Comparison of ENCODE assay signal across 16 cellular contexts in the genomic region with DNA sequence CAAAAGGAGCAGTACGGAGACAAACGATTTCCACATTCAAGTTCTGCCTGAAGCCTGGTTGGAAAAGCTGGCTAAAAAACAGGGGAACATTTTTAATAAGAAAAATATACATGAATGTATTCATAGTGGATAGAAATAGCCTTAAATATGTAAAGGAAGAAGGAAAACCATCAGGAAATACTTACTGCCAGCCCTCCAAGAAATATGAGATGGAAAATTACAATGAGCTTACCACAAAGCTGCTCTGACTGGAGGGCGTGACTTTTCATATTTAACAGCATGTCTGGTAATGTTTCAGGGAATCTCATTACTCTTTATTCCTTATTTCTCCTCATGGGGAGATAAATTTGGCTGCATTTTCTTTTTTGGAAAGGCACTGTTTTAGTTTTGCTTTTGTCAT.
DNase-seq lines count a peak whose midpoint lies in the region; ATAC-seq and TF ChIP-seq lines count a peak whose summit lies in the region.
"Had no signal": no experiment of that assay in that cellular context is flagged by ENCODE, and none has a peak within 500 bp of the region (broad histone marks: within the 10 kb centered on the region; RNA-seq: fewer than 3 reads in every experiment).

No MANE protein-coding gene starts in this region.

- H3K4me1 ChIP-seq in fibroblast of lung (ENCODE audit: control insufficient read depth, extremely low read depth, insufficient read depth, low read length): peaks cover 3% of the 10 kb centered on the region

- no peak overlapping the region for H2AFZ ChIP-seq in fibroblast of lung (ENCODE audit: low read length)

- intact Hi-C loops in sciatic nerve (cut with DNase I): no loop called here

- no peaks in the 10 kb centered on the region for H3K36me3 ChIP-seq in fibroblast of lung (ENCODE audit: control insufficient read depth, insufficient read depth, low read length)

- H3K4me2 ChIP-seq in fibroblast of lung (ENCODE audit: extremely low read depth, insufficient read depth, low read length): peak overlapping the region; percentile 41
- H3K4me2 ChIP-seq: KMS-11 had no signal

- H3K4me1 Mint-ChIP-seq in T-helper 17 cell: peaks cover 8% of the 10 kb centered on the region

- H3K27me3 ChIP-seq in fibroblast of lung (ENCODE audit: control insufficient read depth, insufficient read depth, low read length): no peaks in the 10 kb centered on the region

- H3K9me3 ChIP-seq in T-helper 17 cell (ENCODE audit: control insufficient read depth, low read length, poor library complexity, severe bottlenecking) (no peaks in the 10 kb centered on the region), fibroblast of lung (ENCODE audit: control insufficient read depth, insufficient read depth, low read depth, low read length) (no peaks in the 10 kb centered on the region)

- no peaks in the 10 kb centered on the region for H3K9me3 Mint-ChIP-seq in activated naive CD4-positive, alpha-beta T cell treated with anti-CD3 and anti-CD28 coated beads, Interleukin-2, amount 50 U/mL, for 72 hours
- H3K9me3 Mint-ChIP-seq: stimulated activated naive CD8-positive, alpha-beta T cell treated with anti-CD3 and anti-CD28 coated beads, Interleukin-15, amount 100 ng/mL, for 72 hours had no signal

- H3K4me3 ChIP-seq in fibroblast of lung (replicated peaks in 1 of 4; ENCODE audit: control extremely low read depth in 1 of 4, insufficient read depth in 1 of 4, low read depth in 3 of 4, low read length in 4 of 4): no peak overlapping the region

- no peaks in the 10 kb centered on the region for H4K20me1 ChIP-seq in fibroblast of lung (ENCODE audit: control insufficient read depth, extremely low read depth, insufficient read depth, low read length)

- no peak overlapping the region for H3K27ac ChIP-seq in fibroblast of lung (ENCODE audit: insufficient read depth, low read length)
- H3K27ac ChIP-seq: epithelial cell of prostate, KMS-11 had no signal

- peak overlapping the region; percentile 32 for H3K27ac Mint-ChIP-seq in T-helper 17 cell
- no peak overlapping the region for H3K27ac Mint-ChIP-seq in activated naive CD4-positive, alpha-beta T cell treated with anti-CD3 and anti-CD28 coated beads, Interleukin-2, amount 50 U/mL, for 72 hours
- H3K27ac Mint-ChIP-seq: stimulated activated naive CD8-positive, alpha-beta T cell treated with anti-CD3 and anti-CD28 coated beads, Interleukin-15, amount 100 ng/mL, for 72 hours had no signal

- H3K4me3 Mint-ChIP-seq in T-helper 17 cell: no peak overlapping the region
- H3K4me3 Mint-ChIP-seq: stimulated activated naive CD8-positive, alpha-beta T cell treated with anti-CD3 and anti-CD28 coated beads, Interleukin-15, amount 100 ng/mL, for 72 hours had no signal

- H3K27me3 Mint-ChIP-seq in T-helper 17 cell: peaks cover 27% of the 10 kb centered on the region
- H3K27me3 Mint-ChIP-seq: stimulated activated naive CD8-positive, alpha-beta T cell treated with anti-CD3 and anti-CD28 coated beads, Interleukin-15, amount 100 ng/mL, for 72 hours had no signal

- H3K9ac ChIP-seq in fibroblast of lung (ENCODE audit: insufficient read depth, low read length): no peak overlapping the region
- H3K9ac ChIP-seq: KMS-11 had no signal

- peak; percentile 23 for DNase-seq in NCI-H2171 treated with DMSO at 0.1 percent for 48 hours (lab: John Stamatoyannopoulos, UW)
- no peak for DNase-seq in NCI-H2171 (lab: John Stamatoyannopoulos, UW)
- no peak for DNase-seq in T-helper 17 cell
- DNase-seq in fibroblast of lung (ENCODE audit: low read depth in 2 of 2): peak; percentile 56 to 64
- DNase-seq in sciatic nerve (ENCODE audit: low spot score): no peak
- no peak for DNase-seq in activated naive CD4-positive, alpha-beta T cell treated with anti-CD3 and anti-CD28 coated beads, Interleukin-2, amount 50 U/mL, for 72 hours (ENCODE audit: low spot score in 2 of 2)
- DNase-seq in NOMO-1 treated with dmso at 0.1 percent for 144 hours (lab: John Stamatoyannopoulos, UW; ENCODE audit: unreplicated experiment): no peak
- DNase-seq: activated gamma-delta T cell treated with Interleukin-2 at 50 U/mL for 16 hours; caudate nucleus; left cardiac atrium; NCI-H1436 treated with DMSO at 0.1 percent for 48 hours; Right ventricle myocardium superior; stimulated activated naive CD8-positive, alpha-beta T cell treated with anti-CD3 and anti-CD28 coated beads, Interleukin-15, amount 100 ng/mL, for 72 hours had no signal

- no peaks in the 10 kb centered on the region for H3K36me3 Mint-ChIP-seq in T-helper 17 cell (ENCODE audit: low read depth)
- H3K36me3 Mint-ChIP-seq in activated naive CD4-positive, alpha-beta T cell treated with anti-CD3 and anti-CD28 coated beads, Interleukin-2, amount 50 U/mL, for 72 hours: no peaks in the 10 kb centered on the region

- no peaks in the 10 kb centered on the region for H3K79me2 ChIP-seq in fibroblast of lung (ENCODE audit: control insufficient read depth, insufficient read depth, low read length)

- no peak for TF ChIP-seq CTCF in fibroblast of lung (conservative IDR thresholded peaks at IDR 0.05 in 1 of 2, IDR thresholded peaks at IDR 0.05 in 1 of 2; ENCODE audit: low read depth in 1 of 2, low read length in 2 of 2)

- no peak for ATAC-seq in T-helper 17 cell
- ATAC-seq in sciatic nerve: peak; percentile 65
- ATAC-seq in activated naive CD4-positive, alpha-beta T cell treated with anti-CD3 and anti-CD28 coated beads, Interleukin-2, amount 50 U/mL, for 72 hours: no peak
- no peak for ATAC-seq in GM19351 (IDR thresholded peaks at IDR 0.05; ENCODE audit: unreplicated experiment)
- ATAC-seq: stimulated activated naive CD8-positive, alpha-beta T cell treated with anti-CD3 and anti-CD28 coated beads, Interleukin-15, amount 100 ng/mL, for 72 hours had no signal

Comparison
In these comparisons a context has a peak if more than half of its experiments do, and no peak if none do; other contexts are left out.
1. DNase-seq: peak in NCI-H2171 treated with DMSO at 0.1 percent for 48 hours (single experiment) and fibroblast of lung (2 of 2); none in NCI-H2171 (single experiment), T-helper 17 cell (0 of 3), sciatic nerve (single experiment), activated naive CD4-positive, alpha-beta T cell treated with anti-CD3 and anti-CD28 coated beads, Interleukin-2, amount 50 U/mL, for 72 hours (0 of 2) and NOMO-1 treated with dmso at 0.1 percent for 144 hours (single experiment).